Comparison of ENCODE assay signal across 23 cellular contexts in genomic region chr2:98696167-98696566, GRCh38.
"Had no signal": no experiment of that assay in that cellular context is flagged by ENCODE, and none has a peak within 500 bp of the region (broad histone marks: within the 10 kb centered on the region; RNA-seq: fewer than 3 reads in every experiment).

No MANE protein-coding gene starts in this region.

- H3K9me3 ChIP-seq: heart right ventricle, lower lobe of right lung, mucosa of descending colon, sigmoid colon, upper lobe of right lung had no signal

- H3K27me3 ChIP-seq: heart right ventricle, sigmoid colon, upper lobe of right lung had no signal

- ATAC-seq: activated CD4-positive, alpha-beta T cell treated with anti-CD3 and anti-CD28 coated beads for 36 hours; left colon; lower lobe of right lung; mucosa of descending colon; SK-N-SH treated with all-trans-retinoic acid at 6 μM for 48 hours; stimulated activated naive B cell treated with anti-CD40 and anti-IgM and Interleukin-4, amounts not matched to agents 10 μg/mL and 1 μg/mL and 100 μg/mL, for 72 hours; upper lobe of right lung had no signal

- DNase-seq: activated B cell treated with CpG ODN at 0.5 μM for 24 hours; activated CD4-positive, alpha-beta memory T cell treated with anti-CD3 and anti-CD28 coated beads, Interleukin-2, amount 10 ng/mL, durations not matched to agents 7 days and 5 days; activated CD4-positive, alpha-beta T cell treated with anti-CD3 and anti-CD28 coated beads for 36 hours; activated gamma-delta T cell treated with Interleukin-2 at 50 U/mL for 16 hours; aorta; caudate nucleus; effector CD4-positive, alpha-beta T cell; heart right ventricle; left colon; lower lobe of right lung; mesendoderm; mucosa of descending colon; posterior cingulate gyrus; sigmoid colon; stimulated activated CD4-positive, alpha-beta T cell treated with anti-CD3 and anti-CD28 coated beads, Interleukin-15, amount 100 ng/mL, for 24 hours; stimulated activated naive B cell treated with anti-CD40 and anti-IgM and Interleukin-4, amounts not matched to agents 10 μg/mL and 1 μg/mL and 100 μg/mL, for 72 hours; T1000; upper lobe of right lung had no signal

- H3K9me3 Mint-ChIP-seq: activated B cell treated with CpG ODN at 0.5 μM for 24 hours; activated CD4-positive, alpha-beta memory T cell treated with anti-CD3 and anti-CD28 coated beads, Interleukin-2, amount 10 ng/mL, durations not matched to agents 7 days and 5 days; dendritic cell treated with granulocyte-macrophage colony-stimulating factor and Interleukin-4, amounts not matched to agents 40 ng/mL and 50 ng/mL, for 4 days; neural crest cell; stimulated activated naive B cell treated with anti-CD40 and anti-IgM and Interleukin-4, amounts not matched to agents 10 μg/mL and 1 μg/mL and 100 μg/mL, for 72 hours had no signal

- H3K4me3 Mint-ChIP-seq: activated B cell treated with CpG ODN at 0.5 μM for 24 hours; activated CD4-positive, alpha-beta memory T cell treated with anti-CD3 and anti-CD28 coated beads, Interleukin-2, amount 10 ng/mL, durations not matched to agents 7 days and 5 days; activated CD4-positive, alpha-beta T cell treated with anti-CD3 and anti-CD28 coated beads for 36 hours; brain; dendritic cell treated with granulocyte-macrophage colony-stimulating factor and Interleukin-4, amounts not matched to agents 40 ng/mL and 50 ng/mL, for 4 days; neural crest cell; stimulated activated naive B cell treated with anti-CD40 and anti-IgM and Interleukin-4, amounts not matched to agents 10 μg/mL and 1 μg/mL and 100 μg/mL, for 72 hours had no signal

- H3K27ac Mint-ChIP-seq: activated B cell treated with CpG ODN at 0.5 μM for 24 hours; activated CD4-positive, alpha-beta memory T cell treated with anti-CD3 and anti-CD28 coated beads, Interleukin-2, amount 10 ng/mL, durations not matched to agents 7 days and 5 days; brain; dendritic cell treated with granulocyte-macrophage colony-stimulating factor and Interleukin-4, amounts not matched to agents 40 ng/mL and 50 ng/mL, for 4 days; stimulated activated naive B cell treated with anti-CD40 and anti-IgM and Interleukin-4, amounts not matched to agents 10 μg/mL and 1 μg/mL and 100 μg/mL, for 72 hours had no signal

- H3K27me3 Mint-ChIP-seq: activated B cell treated with CpG ODN at 0.5 μM for 24 hours; activated CD4-positive, alpha-beta memory T cell treated with anti-CD3 and anti-CD28 coated beads, Interleukin-2, amount 10 ng/mL, durations not matched to agents 7 days and 5 days; activated CD4-positive, alpha-beta T cell treated with anti-CD3 and anti-CD28 coated beads for 36 hours; dendritic cell treated with granulocyte-macrophage colony-stimulating factor and Interleukin-4, amounts not matched to agents 40 ng/mL and 50 ng/mL, for 4 days; stimulated activated naive B cell treated with anti-CD40 and anti-IgM and Interleukin-4, amounts not matched to agents 10 μg/mL and 1 μg/mL and 100 μg/mL, for 72 hours had no signal

- H3K36me3 ChIP-seq: heart right ventricle, lower lobe of right lung, sigmoid colon had no signal

- H3K4me3 ChIP-seq: heart right ventricle, lower lobe of right lung, mucosa of descending colon, sigmoid colon, smooth muscle cell, upper lobe of right lung had no signal

- H3K36me3 Mint-ChIP-seq: brain had no signal

- H3K27ac ChIP-seq: heart right ventricle, lower lobe of right lung, sigmoid colon, upper lobe of right lung had no signal
